ENCODE assay signal across 1 cellular context in the genomic region with DNA sequence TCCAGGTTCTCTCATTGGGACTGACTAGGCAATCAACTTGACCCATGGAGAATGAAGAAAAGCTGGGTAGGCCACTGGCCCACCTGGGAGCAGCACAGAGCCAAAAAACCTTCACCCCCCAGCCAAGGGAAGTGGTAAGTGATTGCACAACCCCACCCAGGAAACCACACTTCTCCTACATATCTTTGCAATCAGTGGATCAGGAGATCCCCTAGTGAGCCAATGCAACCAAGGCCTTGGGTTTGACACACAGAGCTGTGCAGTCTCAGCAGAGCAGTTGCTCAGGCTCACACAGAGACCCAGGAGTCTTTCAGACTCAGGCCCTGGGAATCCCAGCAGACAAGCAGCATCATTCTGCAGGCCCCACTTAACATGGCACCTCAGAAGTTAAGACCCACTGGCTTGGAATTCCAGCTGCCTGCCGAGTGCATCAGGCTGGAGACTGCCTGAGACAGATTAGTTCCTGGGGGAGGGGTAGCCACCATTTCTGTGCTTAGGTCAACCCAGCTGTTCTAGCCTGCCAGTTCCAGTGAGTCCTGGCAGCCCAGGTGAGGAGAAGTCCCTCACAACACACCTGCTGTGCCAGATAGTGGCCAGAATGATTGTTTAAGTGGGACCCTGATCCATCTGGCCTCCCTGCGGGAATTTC.
TF ChIP-seq lines count a peak whose summit lies in the region.

No MANE protein-coding gene starts in this region.

TF ChIP-seq in IMR-90, 13 proteins besides CTCF, POLR2A, EP300 and RAD21:
- TF ChIP-seq BHLHE40 (IDR thresholded peaks at IDR 0.05; ENCODE audit: low read depth, low read length) (no peak), CEBPB (IDR thresholded peaks at IDR 0.05; ENCODE audit: low read depth, low read length) (peak; percentile 43; the same call in 1 of the 2 replicates), CHD1 (IDR thresholded peaks at IDR 0.05; ENCODE audit: low read depth, low read length) (no peak), SMC3 (IDR thresholded peaks at IDR 0.05; ENCODE audit: low read depth, low read length) (no peak)
